In genomic region chr19:47707135-47707925, GRCh38 we compare ENCODE assay signal across 8 cellular contexts. TPM values are rescaled to one million over a fixed set of nuclear protein-coding genes. Genes with fewer than 3 reads are reported as not detected.
DNase-seq lines count a peak whose midpoint lies in the region; ATAC-seq and TF ChIP-seq lines count a peak whose summit lies in the region.

No MANE protein-coding gene starts in this region.

- H3K4me3 Mint-ChIP-seq in activated CD8-positive, alpha-beta T cell treated with anti-CD3 and anti-CD28 coated beads, Interleukin-2, amount 10 ng/mL, durations not matched to agents 7 days and 5 days = no peak overlapping the region
- H3K4me3 Mint-ChIP-seq in effector memory CD8-positive, alpha-beta T cell = no peak overlapping the region

- H3K36me3 Mint-ChIP-seq in activated CD8-positive, alpha-beta T cell treated with anti-CD3 and anti-CD28 coated beads, Interleukin-2, amount 10 ng/mL, durations not matched to agents 7 days and 5 days (ENCODE audit: low read depth) = peaks cover 7% of the 10 kb centered on the region
- peaks cover 10% of the 10 kb centered on the region for H3K36me3 Mint-ChIP-seq in effector memory CD8-positive, alpha-beta T cell (ENCODE audit: insufficient read depth)

- peak; percentile 93 for TF ChIP-seq CTCF in HFF-Myc (IDR thresholded peaks at IDR 0.05; ENCODE audit: low read depth, low read length, missing control alignments)

- H3K27ac Mint-ChIP-seq in activated CD8-positive, alpha-beta T cell treated with anti-CD3 and anti-CD28 coated beads, Interleukin-2, amount 10 ng/mL, durations not matched to agents 7 days and 5 days = no peak overlapping the region
- H3K27ac Mint-ChIP-seq in effector memory CD8-positive, alpha-beta T cell = no peak overlapping the region

- H3K4me1 Mint-ChIP-seq in activated CD8-positive, alpha-beta T cell treated with anti-CD3 and anti-CD28 coated beads, Interleukin-2, amount 10 ng/mL, durations not matched to agents 7 days and 5 days (ENCODE audit: low read depth) = peaks cover 5% of the 10 kb centered on the region
- peaks cover 6% of the 10 kb centered on the region in 2 donors for H3K4me1 Mint-ChIP-seq in effector memory CD8-positive, alpha-beta T cell (ENCODE audit: low read depth in 2 of 2)

- CTCF ChIA-PET in activated CD8-positive, alpha-beta T cell treated with anti-CD3 and anti-CD28 coated beads, Interleukin-2, amount 10 ng/mL, durations not matched to agents 7 days and 5 days (lab: Charles Lee) = interaction anchor here (0.7 to 8.4 kb wide), 20 partner anchors 8 to 411 kb away, joined by 3 to 118 read pairs (median 4); partner anchors contain the start of gene KPTN

- H3K9me3 Mint-ChIP-seq in activated CD8-positive, alpha-beta T cell treated with anti-CD3 and anti-CD28 coated beads, Interleukin-2, amount 10 ng/mL, durations not matched to agents 7 days and 5 days (ENCODE audit: insufficient read depth) = no peaks in the 10 kb centered on the region
- H3K9me3 Mint-ChIP-seq in effector memory CD8-positive, alpha-beta T cell = no peaks in the 10 kb centered on the region

- POLR2A ChIA-PET in activated CD8-positive, alpha-beta T cell treated with anti-CD3 and anti-CD28 coated beads, Interleukin-2, amount 10 ng/mL, durations not matched to agents 7 days and 5 days (lab: Charles Lee) = interaction anchor here (1.6 kb wide), 1 partner anchor 271 kb away, joined by 10 read pairs; no protein-coding TSS in a partner anchor

- peak; percentile 96 for ATAC-seq in activated CD8-positive, alpha-beta T cell treated with anti-CD3 and anti-CD28 coated beads, Interleukin-2, amount 10 ng/mL, durations not matched to agents 7 days and 5 days
- ATAC-seq in effector memory CD8-positive, alpha-beta T cell (replicated peaks) = peak; percentile 89
- no peak for ATAC-seq in HG03280 (IDR thresholded peaks at IDR 0.05; ENCODE audit: unreplicated experiment)

- no peak overlapping the region for H3K4me3 ChIP-seq in HFF-Myc (replicated peaks; ENCODE audit: low read depth, low read length)

- peaks cover 5% of the 10 kb centered on the region for H3K27me3 Mint-ChIP-seq in activated CD8-positive, alpha-beta T cell treated with anti-CD3 and anti-CD28 coated beads, Interleukin-2, amount 10 ng/mL, durations not matched to agents 7 days and 5 days (ENCODE audit: low read depth)
- H3K27me3 Mint-ChIP-seq in effector memory CD8-positive, alpha-beta T cell = peaks cover 22 to 26% of the 10 kb centered on the region in 2 donors

- peak; percentile 84 for DNase-seq in CD1c-positive myeloid dendritic cell (ENCODE audit: extremely low spot score)
- peak; percentile 64 for DNase-seq in HFF-Myc (ENCODE audit: extremely low read depth, low read depth)
- peak; percentile 93 for DNase-seq in NCI-H82 (lab: John Stamatoyannopoulos, UW)
- peak; percentile 87 for DNase-seq in activated CD8-positive, alpha-beta T cell treated with anti-CD3 and anti-CD28 coated beads, Interleukin-2, amount 10 ng/mL, durations not matched to agents 7 days and 5 days
- peak; percentile 68 to 70 (median 68) for DNase-seq in effector memory CD8-positive, alpha-beta T cell
- DNase-seq in mucosa of gallbladder (ENCODE audit: low spot score) = peak; percentile 74
- DNase-seq in stimulated activated CD8-positive, alpha-beta memory T cell treated with anti-CD3 and anti-CD28 coated beads, Interleukin-7, amount 100 ng/mL, for 24 hours (ENCODE audit: low read depth) = peak; percentile 53

RNA-seq across cellular contexts. Expression of gene EHD2, which starts 5.9 kb away (rescaled TPM):
- total RNA-seq in activated CD8-positive, alpha-beta T cell treated with anti-CD3 and anti-CD28 coated beads, Interleukin-2, amount 10 ng/mL, durations not matched to agents 7 days and 5 days = under 1 TPM in 1 of 2 experiments, not detected in 1; 0.34 TPM
- 81.2 TPM for total RNA-seq in mucosa of gallbladder

RNA-seq across cellular contexts. Expression of gene NOP53, which starts 38.0 kb away (rescaled TPM):
- 100 to 1,000 TPM; 244 to 272 TPM for total RNA-seq in activated CD8-positive, alpha-beta T cell treated with anti-CD3 and anti-CD28 coated beads, Interleukin-2, amount 10 ng/mL, durations not matched to agents 7 days and 5 days
- total RNA-seq in mucosa of gallbladder = 253 TPM

Comparison
In these comparisons a context has a peak if more than half of its experiments do, and no peak if none do; other contexts are left out.
1. RNA of gene EHD2, which starts 5.9 kb away (total RNA-seq): 81.2 TPM in mucosa of gallbladder (single experiment); 0.34 TPM in activated CD8-positive, alpha-beta T cell treated with anti-CD3 and anti-CD28 coated beads, Interleukin-2, amount 10 ng/mL, durations not matched to agents 7 days and 5 days; every median in the first group is over 10 times any median in the second.
2. Peak in every context shown above with its lines, with median percentiles within 50 percentile points of each other: DNase-seq.